In genomic region chr15:34214135-34214534, GRCh38 we compare ENCODE assay signal across 15 cellular contexts. TPM values are rescaled to one million over a fixed set of nuclear protein-coding genes. Genes with fewer than 3 reads are reported as not detected.
DNase-seq lines count a peak whose midpoint lies in the region; ATAC-seq, FAIRE-seq and TF ChIP-seq lines count a peak whose summit lies in the region.
"Had no signal": no experiment of that assay in that cellular context is flagged by ENCODE, and none has a peak within 500 bp of the region (broad histone marks: within the 10 kb centered on the region; RNA-seq: fewer than 3 reads in every experiment).

No MANE protein-coding gene starts in this region.

- H3K9me3 ChIP-seq in H9 (ENCODE audit: control insufficient read depth, low read depth, low read length) (no peaks in the 10 kb centered on the region), K562 (replicated peaks; ENCODE audit: control insufficient read depth, insufficient read depth, low read depth, low read length) (no peaks in the 10 kb centered on the region), iPS-15b (ENCODE audit: control insufficient read depth, insufficient read depth, low read length) (no peaks in the 10 kb centered on the region), smooth muscle cell (replicated peaks; ENCODE audit: low read depth) (no peaks in the 10 kb centered on the region)
- H3K9me3 ChIP-seq: SJCRH30 had no signal

- TF ChIP-seq POLR2A in K562 (conservative IDR thresholded peaks at IDR 0.05), result no peak

- H3K18ac ChIP-seq in H9 (ENCODE audit: insufficient read length, low read depth, low read length), result peak overlapping the region; percentile 78

- peaks cover 17% of the 10 kb centered on the region; the same call in 1 of the 2 replicates for H3K4me1 ChIP-seq in H9 (ENCODE audit: insufficient read depth, low read length)
- H3K4me1 ChIP-seq in K562 (replicated peaks in 1 of 2; ENCODE audit: control insufficient read depth in 2 of 2, insufficient read depth in 2 of 2, low read length in 2 of 2), result peaks cover 0 to 3% of the 10 kb centered on the region in 2 experiments; a peak in 1 of 5 replicates
- H3K4me1 ChIP-seq in iPS-15b (ENCODE audit: control insufficient read depth, insufficient read depth, low read length), result peaks cover 23% of the 10 kb centered on the region
- no peaks in the 10 kb centered on the region for H3K4me1 ChIP-seq in smooth muscle cell (ENCODE audit: low read depth)
- H3K4me1 ChIP-seq: SJCRH30 had no signal

- no peak overlapping the region for H4K5ac ChIP-seq in H9 (ENCODE audit: insufficient read length, low read depth, low read length)

- no peak overlapping the region for H3K56ac ChIP-seq in H9 (ENCODE audit: insufficient read length, low read depth, low read length)

- no peak overlapping the region for H3K23ac ChIP-seq in H9 (ENCODE audit: insufficient read length, low read depth, low read length)

- H2AFZ ChIP-seq in H9 (ENCODE audit: low read length) (no peak overlapping the region), K562 (ENCODE audit: low read depth, low read length) (peak overlapping the region; percentile 43; the same call in 1 of the 2 replicates), smooth muscle cell (ENCODE audit: low read depth) (peak overlapping the region; percentile 55)

- FAIRE-seq in K562 (lab: Jason Lieb, UNC), result no peak

- H2BK5ac ChIP-seq in H9 (ENCODE audit: insufficient read length, low read length), result no peak overlapping the region

- peaks cover 2% of the 10 kb centered on the region for H3K23me2 ChIP-seq in H9 (ENCODE audit: insufficient read length, low read depth, low read length, poor library complexity, severe bottlenecking)

- no peaks in the 10 kb centered on the region for H3K27me3 ChIP-seq in H9 (ENCODE audit: insufficient read depth, low read length)
- no peaks in the 10 kb centered on the region for H3K27me3 ChIP-seq in K562 (ENCODE audit: control insufficient read depth in 2 of 2, insufficient read depth in 2 of 2, low read length in 2 of 2)
- H3K27me3 ChIP-seq in iPS-15b (ENCODE audit: control insufficient read depth, insufficient read depth, low read length), result peaks cover 5% of the 10 kb centered on the region
- H3K27me3 ChIP-seq in smooth muscle cell (ENCODE audit: low read depth), result no peaks in the 10 kb centered on the region

- H3K9ac ChIP-seq in H9 (ENCODE audit: extremely low read depth, insufficient read length, low read length) (peak overlapping the region; percentile 8), K562 (ENCODE audit: insufficient read depth in 1 of 2, low read depth in 2 of 2, low read length in 2 of 2) (no peak overlapping the region), iPS-15b (ENCODE audit: low read depth, low read length) (peak overlapping the region; percentile 57), smooth muscle cell (ENCODE audit: low read depth) (no peak overlapping the region)

- BruUV-seq in K562 (replicated peaks; lab: Mats Ljungman, UMichigan), result no TSS peak

- TF ChIP-seq RAD21 in K562 (CRISPR knock-in tag; conservative IDR thresholded peaks at IDR 0.05 in 1 of 2, IDR thresholded peaks at IDR 0.05 in 1 of 2), result no peak

- no peak overlapping the region for H2BK15ac ChIP-seq in H9 (ENCODE audit: low read depth, low read length)

- H3K4ac ChIP-seq in H9 (ENCODE audit: low read depth, low read length), result no peak overlapping the region

- no peaks in the 10 kb centered on the region; a peak in 1 of 7 replicates for H3K36me3 Mint-ChIP-seq in H9 (ENCODE audit: insufficient read depth in 1 of 3, low read depth in 3 of 3)

- H2AK5ac ChIP-seq in H9 (ENCODE audit: insufficient read length, low read length), result no peak overlapping the region

- no peak overlapping the region for H3T11ph ChIP-seq in H9 (ENCODE audit: low read length)

- CTCF ChIA-PET in K562 (lab: Yijun Ruan, JAX; ENCODE audit: low intra/inter-chr PET ratio), result interaction anchor here (1.0 kb wide), 1 partner anchor 10 kb away, joined by 4 read pairs; the partner anchor contains the start of gene EMC4

- H4K20me1 ChIP-seq in H9 (ENCODE audit: control insufficient read depth, insufficient read depth, insufficient read length), result no peaks in the 10 kb centered on the region
- no peaks in the 10 kb centered on the region for H4K20me1 ChIP-seq in K562 (replicated peaks; ENCODE audit: control insufficient read depth, insufficient read depth, low read length)
- H4K20me1 ChIP-seq in smooth muscle cell (ENCODE audit: low read depth), result no peaks in the 10 kb centered on the region

- H3K4me3 Mint-ChIP-seq in H9, result peak overlapping the region; percentile 39 to 74
- H3K4me3 Mint-ChIP-seq: IgD-negative memory B cell had no signal

- no peak overlapping the region for H2BK20ac ChIP-seq in H9 (ENCODE audit: low read depth, low read length, poor library complexity, severe bottlenecking)

- H4K91ac ChIP-seq in H9 (ENCODE audit: insufficient read length, low read depth, low read length), result no peak overlapping the region

- intact Hi-C loops in K562 (cut with micrococcal nuclease), result loop anchor here (5.0 to 10.0 kb wide), 2 partner anchors 153 to 371 kb away; partner anchors contain the start of genes GOLGA8B and LPCAT4

- H2BK12ac ChIP-seq in H9 (ENCODE audit: insufficient read length, low read depth, low read length), result no peak overlapping the region

- TF ChIP-seq CTCF in H9 (conservative IDR thresholded peaks at IDR 0.05) (no peak), K562 (IDR thresholded peaks at IDR 0.05 in 2 of 3, conservative IDR thresholded peaks at IDR 0.05 in 1 of 3; ENCODE audit: insufficient read depth in 2 of 3, low read depth in 1 of 3, low read length in 3 of 3) (no peak), smooth muscle cell (IDR thresholded peaks at IDR 0.05; ENCODE audit: borderline replicate concordance, insufficient read depth, poor library complexity, severe bottlenecking) (no peak)

- TF ChIP-seq EP300 in K562 (IDR thresholded peaks at IDR 0.05; ENCODE audit: low read length), result no peak

- WGBS in H9 (ENCODE audit: extremely low coverage, insufficient read length, low lambda C conversion rate), result no CpG with 5 or more reads among the region's 3 CpGs
- WGBS in K562 (ENCODE audit: insufficient coverage, low coverage, missing lambda C conversion rate), result 63% methylated on average over 3 of the region's 3 CpGs
- 67% methylated on average over 3 of the region's 3 CpGs for WGBS in smooth muscle cell (ENCODE audit: low lambda C conversion rate)

- H3K79me2 ChIP-seq in H9 (ENCODE audit: insufficient read depth, low read length) (no peaks in the 10 kb centered on the region), K562 (ENCODE audit: control insufficient read depth, insufficient read depth, low read length) (peaks cover 4% of the 10 kb centered on the region), smooth muscle cell (ENCODE audit: low read depth) (peaks cover 2% of the 10 kb centered on the region)

- ATAC-seq in K562 (no peak), HG03342 (IDR thresholded peaks at IDR 0.05; ENCODE audit: unreplicated experiment) (no peak), GM18867 (IDR thresholded peaks at IDR 0.05; ENCODE audit: unreplicated experiment) (no peak)

- peaks cover 34 to 43% of the 10 kb centered on the region in 2 experiments for H3K4me1 Mint-ChIP-seq in H9

- no peak overlapping the region; the same call in 1 of the 2 replicates for H3K14ac ChIP-seq in H9 (ENCODE audit: insufficient read depth, low read length)

- no peaks in the 10 kb centered on the region for H3K79me1 ChIP-seq in H9 (ENCODE audit: insufficient read depth, low read depth, low read length, poor library complexity, severe bottlenecking)

- H3K36me3 ChIP-seq in K562 (ENCODE audit: control insufficient read depth, insufficient read depth, low read length) (no peaks in the 10 kb centered on the region), iPS-15b (ENCODE audit: control insufficient read depth, insufficient read depth, low read length) (no peaks in the 10 kb centered on the region), smooth muscle cell (ENCODE audit: low read depth) (no peaks in the 10 kb centered on the region)
- H3K36me3 ChIP-seq: SJCRH30 had no signal

- POLR2A ChIA-PET in K562 (lab: Yijun Ruan, JAX), result interaction anchor here (0.6 kb wide), 1 partner anchor 10 kb away, joined by 3 read pairs; no protein-coding TSS in a partner anchor

- H3K9me1 ChIP-seq in K562 (ENCODE audit: control insufficient read depth, insufficient read depth, low read length), result no peaks in the 10 kb centered on the region

- DNase-seq in H9, result peak; percentile 68
- DNase-seq in K562 (ENCODE audit: extremely low read depth in 1 of 4, low spot score in 3 of 4), result no peak
- no peak for DNase-seq in smooth muscle cell (lab: John Stamatoyannopoulos, UW; ENCODE audit: unreplicated experiment)
- DNase-seq in HK-2 (ENCODE audit: unreplicated experiment), result no peak
- DNase-seq: NCI-H187, NCI-H345, NCI-H526 treated with DMSO at 0.1 percent for 48 hours, OCI-M1, RPMI8226, SJCRH30 had no signal

- H3K4me3 ChIP-seq in K562, result no peak overlapping the region
- peak overlapping the region; percentile 24 for H3K4me3 ChIP-seq in iPS-15b (ENCODE audit: low read depth, low read length)
- no peak overlapping the region for H3K4me3 ChIP-seq in smooth muscle cell
- H3K4me3 ChIP-seq: SJCRH30 had no signal

- peak overlapping the region; percentile 51 for H3K4me2 ChIP-seq in H9 (ENCODE audit: insufficient read depth, insufficient read length, low read length)
- no peak overlapping the region for H3K4me2 ChIP-seq in K562 (ENCODE audit: insufficient read depth, low read length)
- H3K4me2 ChIP-seq in smooth muscle cell, result no peak overlapping the region

- H3K27me3 Mint-ChIP-seq in H9 (ENCODE audit: low read depth), result no peaks in the 10 kb centered on the region; the same call in 1 of the 2 replicates

- H3K27ac ChIP-seq in H9 (ENCODE audit: insufficient read length, low read depth, low read length), result peak overlapping the region; percentile 63
- no peak overlapping the region for H3K27ac ChIP-seq in K562 (ENCODE audit: extremely low read depth, low read depth, low read length)
- no peak overlapping the region for H3K27ac ChIP-seq in smooth muscle cell (ENCODE audit: low read depth)
- H3K27ac ChIP-seq: C4-2B, SJCRH30 had no signal

- H4K8ac ChIP-seq in H9 (replicated peaks; ENCODE audit: insufficient read length, low read depth, low read length), result no peak overlapping the region

- H2BK120ac ChIP-seq in H9 (ENCODE audit: low read depth, low read length, poor library complexity, severe bottlenecking), result no peak overlapping the region

- in situ Hi-C loops in K562 (cut with MboI), result loop anchor here (5.0 kb wide), 1 partner anchor 112 kb away; the partner anchor contains the start of genes EMC7 and PGBD4

- no peaks in the 10 kb centered on the region for H3K9me3 Mint-ChIP-seq in H9
- H3K9me3 Mint-ChIP-seq: IgD-negative memory B cell had no signal

- H3K27ac Mint-ChIP-seq in H9, result peak overlapping the region; percentile 96 to 99 (median 98)
- H3K27ac Mint-ChIP-seq: IgD-negative memory B cell had no signal

- H3F3A ChIP-seq in smooth muscle cell (ENCODE audit: low read depth), result peaks cover 4% of the 10 kb centered on the region

RNA-seq across cellular contexts. Expression of gene KATNBL1, which starts 4.2 kb away (rescaled TPM):
- total RNA-seq in H9 (2021), result 43.5 and 46.8 TPM in 2 replicates
- 69.2 and 180 TPM in 2 replicates for total RNA-seq in K562 (2011; cell fraction: chromatin; rRNA removed; ENCODE audit: low replicate concordance)
- total RNA-seq in K562 (2011; cell fraction: nucleolus; rRNA removed), result 46.4 and 51.1 TPM in 2 replicates
- 106 and 153 TPM in 2 replicates for total RNA-seq in K562 (2011; cell fraction: nucleoplasm; rRNA removed)
- 21.2 and 21.3 TPM in 2 replicates for total RNA-seq in K562 (2014; rRNA removed)
- 40.0 and 51.1 TPM in 2 replicates for total RNA-seq in K562 (2014; rRNA removed; fragmentation: Illumina TruSeq; extraction: Trizol)
- 34.3 and 40.2 TPM in 2 replicates for total RNA-seq in K562 (2015; rRNA removed; fragmentation: Illumina TruSeq; extraction: Trizol)
- total RNA-seq in K562 (2021), result 27.8 and 30.0 TPM in 2 replicates
- 43.5 and 46.0 TPM in 2 replicates for polyA plus RNA-seq in K562 (2011; rRNA removed)
- polyA plus RNA-seq in K562 (2011; cell fraction: cytosol; rRNA removed), result 2.4 and 9.7 TPM in 2 replicates
- polyA plus RNA-seq in K562 (2011; cell fraction: nucleus; rRNA removed), result 29.0 and 47.9 TPM in 2 replicates
- polyA plus RNA-seq in K562 (2012), result 12.5 and 26.7 TPM in 2 replicates
- polyA plus RNA-seq in K562 (2014; fragmentation: Illumina TruSeq; extraction: Trizol), result 18.2 and 22.3 TPM in 2 replicates
- 10 to 100 TPM in 1 of 2 experiments, 1 to 10 TPM in 1; 6.6 to 10.6 TPM for polyA plus RNA-seq in K562 (2014; fragmentation: Nextera tagmentation; extraction: Ambion mirVana)
- polyA plus RNA-seq in K562 (2014; rRNA removed), result 24.0 and 27.7 TPM in 2 replicates
- polyA minus RNA-seq in K562 (2011; rRNA and poly(A)+ RNA removed), result 30.7 and 37.2 TPM in 2 replicates
- polyA minus RNA-seq in K562 (2011; cell fraction: cytosol; rRNA and poly(A)+ RNA removed), result 12.6 and 13.0 TPM in 2 replicates
- 33.9 and 60.8 TPM in 2 replicates for polyA minus RNA-seq in K562 (2011; cell fraction: nucleus; rRNA and poly(A)+ RNA removed)
- 91.8 and 145 TPM in 2 replicates for total RNA-seq in smooth muscle cell
- polyA plus RNA-seq in smooth muscle cell, result 62.3 and 65.5 TPM in 2 replicates

RNA-seq across cellular contexts. Expression of gene EMC4, which starts 10.7 kb away (rescaled TPM):
- total RNA-seq in H9 (2021) (108 and 109 TPM in 2 replicates), K562 (2014; rRNA removed) (143 and 189 TPM in 2 replicates), K562 (2014; rRNA removed; fragmentation: Illumina TruSeq; extraction: Trizol) (104 and 107 TPM in 2 replicates), K562 (2015; rRNA removed; fragmentation: Illumina TruSeq; extraction: Trizol) (99.8 and 111 TPM in 2 replicates), K562 (2021) (98.2 and 102 TPM in 2 replicates), smooth muscle cell (128 and 146 TPM in 2 replicates)
- 77.1 and 79.2 TPM in 2 replicates for total RNA-seq in K562 (2011; cell fraction: chromatin; rRNA removed; ENCODE audit: low replicate concordance)
- 66.3 and 76.7 TPM in 2 replicates for total RNA-seq in K562 (2011; cell fraction: nucleolus; rRNA removed)
- 87.5 and 102 TPM in 2 replicates for total RNA-seq in K562 (2011; cell fraction: nucleoplasm; rRNA removed)
- polyA plus RNA-seq in K562 (2011; rRNA removed) (83.3 and 88.4 TPM in 2 replicates), K562 (2014; fragmentation: Illumina TruSeq; extraction: Trizol) (130 and 139 TPM in 2 replicates), K562 (2014; fragmentation: Nextera tagmentation; extraction: Ambion mirVana) (10 to 100 TPM; 46.0 to 59.3 TPM), K562 (2014; rRNA removed) (137 and 181 TPM in 2 replicates), smooth muscle cell (194 and 227 TPM in 2 replicates)
- polyA plus RNA-seq in K562 (2011; cell fraction: cytosol; rRNA removed), result 84.2 and 89.3 TPM in 2 replicates
- polyA plus RNA-seq in K562 (2011; cell fraction: nucleus; rRNA removed), result 47.4 and 54.4 TPM in 2 replicates
- polyA plus RNA-seq in K562 (2012), result 107 TPM in 2 replicates
- 33.1 and 38.7 TPM in 2 replicates for polyA minus RNA-seq in K562 (2011; rRNA and poly(A)+ RNA removed)
- 30.3 and 40.8 TPM in 2 replicates for polyA minus RNA-seq in K562 (2011; cell fraction: cytosol; rRNA and poly(A)+ RNA removed)
- polyA minus RNA-seq in K562 (2011; cell fraction: nucleus; rRNA and poly(A)+ RNA removed), result 16.7 and 23.2 TPM in 2 replicates

Comparison
In these comparisons a context has a peak if more than half of its experiments do, and no peak if none do; other contexts are left out.
1. H3K9ac ChIP-seq: peak in H9 (single experiment) and iPS-15b (single experiment); none in K562 (0 of 2) and smooth muscle cell (single experiment).